ENCODE assay signal across 8 cellular contexts in the genomic region with DNA sequence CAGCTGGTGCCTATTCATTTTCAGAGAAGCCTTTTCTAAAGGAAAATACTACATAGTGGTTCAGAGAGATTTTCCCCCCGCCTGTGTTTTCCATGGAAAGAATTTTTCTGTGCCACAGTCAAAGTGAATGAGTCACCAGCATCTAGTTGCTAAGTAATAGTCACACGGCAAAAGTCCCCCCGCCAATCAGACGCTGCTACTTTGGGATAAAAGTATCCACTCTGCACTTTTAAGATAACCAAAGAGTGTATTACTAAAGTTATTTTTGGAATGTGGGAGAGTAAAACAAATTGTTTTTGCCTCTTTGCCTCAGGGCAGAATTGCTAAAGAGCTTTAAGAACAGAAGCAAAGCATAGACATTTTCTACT. TPM values are rescaled to one million over a fixed set of nuclear protein-coding genes. Genes with fewer than 3 reads are reported as not detected.
DNase-seq lines count a peak whose midpoint lies in the region; ATAC-seq and TF ChIP-seq lines count a peak whose summit lies in the region.

No MANE protein-coding gene starts in this region.

- H3K4me3 ChIP-seq in RWPE2 (ENCODE audit: severe bottlenecking) (no peak overlapping the region), fibroblast of villous mesenchyme (ENCODE audit: low read depth, low read length) (no peak overlapping the region), parathyroid adenoma (ENCODE audit: low read depth, low read length) (peak overlapping the region; percentile 38)

- no peak for TF ChIP-seq CTCF in RWPE2 (IDR thresholded peaks at IDR 0.05; ENCODE audit: poor library complexity, severe bottlenecking)
- TF ChIP-seq CTCF in fibroblast of villous mesenchyme (IDR thresholded peaks at IDR 0.05; ENCODE audit: insufficient read depth, low read depth, low read length): no peak
- TF ChIP-seq CTCF in parathyroid adenoma (IDR thresholded peaks at IDR 0.05): no peak

- H3K9me3 ChIP-seq in RWPE2 (ENCODE audit: severe bottlenecking) (no peaks in the 10 kb centered on the region), parathyroid adenoma (ENCODE audit: control insufficient read depth, low read length) (no peaks in the 10 kb centered on the region)

- no peaks in the 10 kb centered on the region for H3K79me2 ChIP-seq in parathyroid adenoma

- H3K4me1 ChIP-seq in RWPE2 (ENCODE audit: insufficient read depth, poor library complexity, severe bottlenecking): peaks cover 23% of the 10 kb centered on the region
- H3K4me1 ChIP-seq in parathyroid adenoma: peaks cover 9% of the 10 kb centered on the region

- H3K36me3 ChIP-seq in RWPE2 (ENCODE audit: low read depth) (no peaks in the 10 kb centered on the region), parathyroid adenoma (ENCODE audit: control insufficient read depth, insufficient read depth, low read length) (no peaks in the 10 kb centered on the region)

- H3K4me2 ChIP-seq in parathyroid adenoma (ENCODE audit: low read length): peak overlapping the region; percentile 54

- H3K27me3 ChIP-seq in RWPE2 (ENCODE audit: insufficient read depth, poor library complexity, severe bottlenecking): no peaks in the 10 kb centered on the region
- no peaks in the 10 kb centered on the region for H3K27me3 ChIP-seq in parathyroid adenoma (ENCODE audit: control insufficient read depth, insufficient read depth, low read length)

- DNase-seq in EH (ENCODE audit: low read depth): peak; percentile 98
- no peak for DNase-seq in RWPE2 (ENCODE audit: low spot score)
- DNase-seq in fibroblast of villous mesenchyme (ENCODE audit: low read depth): peak; percentile 92
- DNase-seq in D341Med (ENCODE audit: low spot score): no peak
- no peak for DNase-seq in NCI-H524 (lab: John Stamatoyannopoulos, UW)

- H3K27ac ChIP-seq in RWPE2 (ENCODE audit: poor library complexity, severe bottlenecking): no peak overlapping the region
- no peak overlapping the region for H3K27ac ChIP-seq in parathyroid adenoma

- H3K9ac ChIP-seq in parathyroid adenoma: no peak overlapping the region

- no peak overlapping the region for H2AFZ ChIP-seq in parathyroid adenoma

- ATAC-seq in RWPE2 (ENCODE audit: low read depth) (peak; percentile 70), HG02610 (IDR thresholded peaks at IDR 0.05; ENCODE audit: unreplicated experiment) (no peak), HG02763 (IDR thresholded peaks at IDR 0.05; ENCODE audit: unreplicated experiment) (no peak)

RNA-seq across cellular contexts. Expression of a gene that starts 23.5 kb away (rescaled TPM):
- total RNA-seq in fibroblast of villous mesenchyme: 10.0 and 18.6 TPM in 2 replicates

Comparison
In these comparisons a context has a peak if more than half of its experiments do, and no peak if none do; other contexts are left out.
1. DNase-seq: peak in EH (single experiment) and fibroblast of villous mesenchyme (single experiment); none in RWPE2 (single experiment), D341Med (single experiment) and NCI-H524 (0 of 2).